ENCODE assay signal across 3 cellular contexts in the genomic region with DNA sequence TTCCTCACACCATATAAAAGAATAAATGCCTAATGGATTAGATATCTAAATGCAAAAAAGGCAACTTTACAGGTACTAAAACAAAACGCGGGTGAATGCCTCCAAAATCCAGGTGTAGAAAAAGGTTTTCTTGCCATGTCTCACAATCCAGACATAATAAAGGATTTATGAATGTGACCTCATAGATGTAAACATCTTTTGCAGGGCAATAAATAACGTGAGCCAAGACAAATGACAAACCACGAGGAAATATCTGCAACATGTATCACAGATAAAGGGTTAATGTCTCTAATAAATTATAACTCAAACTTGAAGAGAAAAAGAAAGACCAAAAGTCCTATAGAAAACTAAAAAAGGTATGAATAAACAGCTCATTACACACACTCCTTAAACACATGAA.
A peak's percentile ranks its signal among the peaks of the same experiment; 100 is the strongest.
TF ChIP-seq lines count a peak whose summit lies in the region.

No MANE protein-coding gene starts in this region.

TF ChIP-seq in SK-N-SH, 30 proteins besides CTCF, POLR2A, EP300 and RAD21 (continued from another document):
- TF ChIP-seq, protein P1, sequence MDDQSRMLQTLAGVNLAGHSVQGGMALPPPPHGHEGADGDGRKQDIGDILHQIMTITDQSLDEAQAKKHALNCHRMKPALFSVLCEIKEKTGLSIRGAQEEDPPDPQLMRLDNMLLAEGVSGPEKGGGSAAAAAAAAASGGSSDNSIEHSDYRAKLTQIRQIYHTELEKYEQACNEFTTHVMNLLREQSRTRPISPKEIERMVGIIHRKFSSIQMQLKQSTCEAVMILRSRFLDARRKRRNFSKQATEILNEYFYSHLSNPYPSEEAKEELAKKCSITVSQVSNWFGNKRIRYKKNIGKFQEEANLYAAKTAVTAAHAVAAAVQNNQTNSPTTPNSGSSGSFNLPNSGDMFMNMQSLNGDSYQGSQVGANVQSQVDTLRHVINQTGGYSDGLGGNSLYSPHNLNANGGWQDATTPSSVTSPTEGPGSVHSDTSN (IDR thresholded peaks at IDR 0.05), result peak; percentile 38; the same call in 1 of the 2 replicates
TF ChIP-seq in SK-N-SH: peak in this region for 1.

TF ChIP-seq in SK-N-SH treated with all-trans-retinoic acid at 6 μM for 48 hours, 23 proteins besides CTCF, POLR2A, EP300 and RAD21 (continues in another document):
- TF ChIP-seq, protein P2, sequence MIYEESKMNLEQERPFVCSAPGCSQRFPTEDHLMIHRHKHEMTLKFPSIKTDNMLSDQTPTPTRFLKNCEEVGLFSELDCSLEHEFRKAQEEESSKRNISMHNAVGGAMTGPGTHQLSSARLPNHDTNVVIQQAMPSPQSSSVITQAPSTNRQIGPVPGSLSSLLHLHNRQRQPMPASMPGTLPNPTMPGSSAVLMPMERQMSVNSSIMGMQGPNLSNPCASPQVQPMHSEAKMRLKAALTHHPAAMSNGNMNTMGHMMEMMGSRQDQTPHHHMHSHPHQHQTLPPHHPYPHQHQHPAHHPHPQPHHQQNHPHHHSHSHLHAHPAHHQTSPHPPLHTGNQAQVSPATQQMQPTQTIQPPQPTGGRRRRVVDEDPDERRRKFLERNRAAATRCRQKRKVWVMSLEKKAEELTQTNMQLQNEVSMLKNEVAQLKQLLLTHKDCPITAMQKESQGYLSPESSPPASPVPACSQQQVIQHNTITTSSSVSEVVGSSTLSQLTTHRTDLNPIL (CRISPR knock-in tag; IDR thresholded peaks at IDR 0.05; ENCODE audit: low read depth), result no peak
- no peak for TF ChIP-seq ZC3H10 (CRISPR knock-in tag; IDR thresholded peaks at IDR 0.05)
- TF ChIP-seq, protein P3, sequence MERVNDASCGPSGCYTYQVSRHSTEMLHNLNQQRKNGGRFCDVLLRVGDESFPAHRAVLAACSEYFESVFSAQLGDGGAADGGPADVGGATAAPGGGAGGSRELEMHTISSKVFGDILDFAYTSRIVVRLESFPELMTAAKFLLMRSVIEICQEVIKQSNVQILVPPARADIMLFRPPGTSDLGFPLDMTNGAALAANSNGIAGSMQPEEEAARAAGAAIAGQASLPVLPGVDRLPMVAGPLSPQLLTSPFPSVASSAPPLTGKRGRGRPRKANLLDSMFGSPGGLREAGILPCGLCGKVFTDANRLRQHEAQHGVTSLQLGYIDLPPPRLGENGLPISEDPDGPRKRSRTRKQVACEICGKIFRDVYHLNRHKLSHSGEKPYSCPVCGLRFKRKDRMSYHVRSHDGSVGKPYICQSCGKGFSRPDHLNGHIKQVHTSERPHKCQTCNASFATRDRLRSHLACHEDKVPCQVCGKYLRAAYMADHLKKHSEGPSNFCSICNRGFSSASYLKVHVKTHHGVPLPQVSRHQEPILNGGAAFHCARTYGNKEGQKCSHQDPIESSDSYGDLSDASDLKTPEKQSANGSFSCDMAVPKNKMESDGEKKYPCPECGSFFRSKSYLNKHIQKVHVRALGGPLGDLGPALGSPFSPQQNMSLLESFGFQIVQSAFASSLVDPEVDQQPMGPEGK (CRISPR knock-in tag; IDR thresholded peaks at IDR 0.05; ENCODE audit: borderline replicate concordance), result no peak
- no peak for TF ChIP-seq PPARA (CRISPR knock-in tag; IDR thresholded peaks at IDR 0.05; ENCODE audit: borderline replicate concordance)
- TF ChIP-seq, protein P4, sequence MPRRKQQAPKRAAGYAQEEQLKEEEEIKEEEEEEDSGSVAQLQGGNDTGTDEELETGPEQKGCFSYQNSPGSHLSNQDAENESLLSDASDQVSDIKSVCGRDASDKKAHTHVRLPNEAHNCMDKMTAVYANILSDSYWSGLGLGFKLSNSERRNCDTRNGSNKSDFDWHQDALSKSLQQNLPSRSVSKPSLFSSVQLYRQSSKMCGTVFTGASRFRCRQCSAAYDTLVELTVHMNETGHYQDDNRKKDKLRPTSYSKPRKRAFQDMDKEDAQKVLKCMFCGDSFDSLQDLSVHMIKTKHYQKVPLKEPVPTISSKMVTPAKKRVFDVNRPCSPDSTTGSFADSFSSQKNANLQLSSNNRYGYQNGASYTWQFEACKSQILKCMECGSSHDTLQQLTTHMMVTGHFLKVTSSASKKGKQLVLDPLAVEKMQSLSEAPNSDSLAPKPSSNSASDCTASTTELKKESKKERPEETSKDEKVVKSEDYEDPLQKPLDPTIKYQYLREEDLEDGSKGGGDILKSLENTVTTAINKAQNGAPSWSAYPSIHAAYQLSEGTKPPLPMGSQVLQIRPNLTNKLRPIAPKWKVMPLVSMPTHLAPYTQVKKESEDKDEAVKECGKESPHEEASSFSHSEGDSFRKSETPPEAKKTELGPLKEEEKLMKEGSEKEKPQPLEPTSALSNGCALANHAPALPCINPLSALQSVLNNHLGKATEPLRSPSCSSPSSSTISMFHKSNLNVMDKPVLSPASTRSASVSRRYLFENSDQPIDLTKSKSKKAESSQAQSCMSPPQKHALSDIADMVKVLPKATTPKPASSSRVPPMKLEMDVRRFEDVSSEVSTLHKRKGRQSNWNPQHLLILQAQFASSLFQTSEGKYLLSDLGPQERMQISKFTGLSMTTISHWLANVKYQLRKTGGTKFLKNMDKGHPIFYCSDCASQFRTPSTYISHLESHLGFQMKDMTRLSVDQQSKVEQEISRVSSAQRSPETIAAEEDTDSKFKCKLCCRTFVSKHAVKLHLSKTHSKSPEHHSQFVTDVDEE (CRISPR knock-in tag; IDR thresholded peaks at IDR 0.05), result no peak
- TF ChIP-seq ZNF8 (CRISPR knock-in tag; IDR thresholded peaks at IDR 0.05), result no peak
- TF ChIP-seq TOX (CRISPR knock-in tag; IDR thresholded peaks at IDR 0.05; ENCODE audit: borderline replicate concordance), result no peak
- TF ChIP-seq ZNF565 (CRISPR knock-in tag; conservative IDR thresholded peaks at IDR 0.05; ENCODE audit: low read depth), result no peak
- no peak for TF ChIP-seq SNAI2 (CRISPR knock-in tag; IDR thresholded peaks at IDR 0.05)
- no peak for TF ChIP-seq ARNTL (CRISPR knock-in tag; IDR thresholded peaks at IDR 0.05; ENCODE audit: borderline replicate concordance, low read depth)
- no peak for TF ChIP-seq ZNF70 (CRISPR knock-in tag; IDR thresholded peaks at IDR 0.05)
- no peak for TF ChIP-seq GLIS3 (CRISPR knock-in tag; IDR thresholded peaks at IDR 0.05)
- no peak for TF ChIP-seq OSR1 (CRISPR knock-in tag; IDR thresholded peaks at IDR 0.05)
- no peak for TF ChIP-seq CSDC2 (CRISPR knock-in tag; IDR thresholded peaks at IDR 0.05)
- TF ChIP-seq, protein P5, sequence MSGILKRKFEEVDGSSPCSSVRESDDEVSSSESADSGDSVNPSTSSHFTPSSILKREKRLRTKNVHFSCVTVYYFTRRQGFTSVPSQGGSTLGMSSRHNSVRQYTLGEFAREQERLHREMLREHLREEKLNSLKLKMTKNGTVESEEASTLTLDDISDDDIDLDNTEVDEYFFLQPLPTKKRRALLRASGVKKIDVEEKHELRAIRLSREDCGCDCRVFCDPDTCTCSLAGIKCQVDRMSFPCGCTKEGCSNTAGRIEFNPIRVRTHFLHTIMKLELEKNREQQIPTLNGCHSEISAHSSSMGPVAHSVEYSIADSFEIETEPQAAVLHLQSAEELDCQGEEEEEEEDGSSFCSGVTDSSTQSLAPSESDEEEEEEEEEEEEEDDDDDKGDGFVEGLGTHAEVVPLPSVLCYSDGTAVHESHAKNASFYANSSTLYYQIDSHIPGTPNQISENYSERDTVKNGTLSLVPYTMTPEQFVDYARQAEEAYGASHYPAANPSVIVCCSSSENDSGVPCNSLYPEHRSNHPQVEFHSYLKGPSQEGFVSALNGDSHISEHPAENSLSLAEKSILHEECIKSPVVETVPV (CRISPR knock-in tag; IDR thresholded peaks at IDR 0.05), result no peak
- TF ChIP-seq ZFP3 (CRISPR knock-in tag; IDR thresholded peaks at IDR 0.05), result no peak
- no peak for TF ChIP-seq TCF4 (CRISPR knock-in tag; IDR thresholded peaks at IDR 0.05; ENCODE audit: borderline replicate concordance)
- no peak for TF ChIP-seq BACH2 (CRISPR knock-in tag; IDR thresholded peaks at IDR 0.05; ENCODE audit: borderline replicate concordance)

TF ChIP-seq in HEK293T, 16 proteins besides CTCF, POLR2A, EP300 and RAD21 (continued from another document):
- no peak for TF ChIP-seq ARNT (IDR thresholded peaks at IDR 0.05)
- TF ChIP-seq HDGF (IDR thresholded peaks at IDR 0.05; ENCODE audit: borderline replicate concordance), result no peak
